In genomic region chr15:60541784-60542617, GRCh38 we compare ENCODE assay signal across 16 cellular contexts.
DNase-seq lines count a peak whose midpoint lies in the region; ATAC-seq and TF ChIP-seq lines count a peak whose summit lies in the region.
"Had no signal": no experiment of that assay in that cellular context is flagged by ENCODE, and none has a peak within 500 bp of the region (broad histone marks: within the 10 kb centered on the region; RNA-seq: fewer than 3 reads in every experiment).

No MANE protein-coding gene starts in this region.

- CTCF ChIA-PET in CD8-positive, alpha-beta memory T cell (lab: Charles Lee) = interaction anchor here (1.0 to 3.4 kb wide), 8 partner anchors 12 to 51 kb away, joined by 3 to 18 read pairs (median 4); no protein-coding TSS in a partner anchor

- H3K9me3 Mint-ChIP-seq in CD8-positive, alpha-beta memory T cell = no peaks in the 10 kb centered on the region
- no peaks in the 10 kb centered on the region for H3K9me3 Mint-ChIP-seq in effector memory CD8-positive, alpha-beta T cell
- H3K9me3 Mint-ChIP-seq in natural killer cell = no peaks in the 10 kb centered on the region
- H3K9me3 Mint-ChIP-seq: GM23338 had no signal

- peaks cover 94% of the 10 kb centered on the region for H3K4me1 ChIP-seq in CD8-positive, alpha-beta memory T cell (ENCODE audit: insufficient read depth, low read length)
- peaks cover 0 to 11% (median 5%) of the 10 kb centered on the region in 4 donors for H3K4me1 ChIP-seq in stomach

- peaks cover 98 to 100% (median 100%) of the 10 kb centered on the region in 3 donors for H3K4me1 Mint-ChIP-seq in CD8-positive, alpha-beta memory T cell
- peaks cover 82 to 93% of the 10 kb centered on the region in 2 donors for H3K4me1 Mint-ChIP-seq in effector memory CD8-positive, alpha-beta T cell (ENCODE audit: low read depth in 2 of 2)
- H3K4me1 Mint-ChIP-seq in natural killer cell = peaks cover 98 to 99% of the 10 kb centered on the region in 2 donors

- no peak overlapping the region for H3K4me3 ChIP-seq in CD8-positive, alpha-beta memory T cell (ENCODE audit: low read length)
- no peak overlapping the region for H3K4me3 ChIP-seq in stomach
- H3K4me3 ChIP-seq: GM23338 had no signal

- no peaks in the 10 kb centered on the region for H3K36me3 ChIP-seq in CD8-positive, alpha-beta memory T cell (ENCODE audit: insufficient read depth, low read length)
- H3K36me3 ChIP-seq in KOPT-K1 (ENCODE audit: insufficient read depth, low read length) (no peaks in the 10 kb centered on the region), stomach (no peaks in the 10 kb centered on the region)
- H3K36me3 ChIP-seq: brain microvascular endothelial cell, WERI-Rb-1 had no signal

- H3K27ac Mint-ChIP-seq in CD8-positive, alpha-beta memory T cell = peak overlapping the region; percentile 66 to 99 (median 93)
- peak overlapping the region; percentile 98 to 99 for H3K27ac Mint-ChIP-seq in effector memory CD8-positive, alpha-beta T cell
- H3K27ac Mint-ChIP-seq in natural killer cell = peak overlapping the region; percentile 93 to 95
- H3K27ac Mint-ChIP-seq: GM23338 had no signal

- DNase-seq in CD8-positive, alpha-beta memory T cell = no peak
- no peak for DNase-seq in effector memory CD8-positive, alpha-beta T cell
- DNase-seq in natural killer cell (no peak), NCI-H146 (lab: John Stamatoyannopoulos, UW) (no peak), GOT3 (lab: John Stamatoyannopoulos, UW) (no peak), stomach (no peak)
- DNase-seq: brain microvascular endothelial cell; effector CD8-positive, alpha-beta T cell; islet precursor cell; SK-N-SH; stimulated activated naive CD4-positive, alpha-beta T cell treated with Interleukin-2 at 50 U/mL for 16 hours; WERI-Rb-1 had no signal

- peaks cover 3 to 46% (median 12%) of the 10 kb centered on the region in 3 donors for H3K36me3 Mint-ChIP-seq in CD8-positive, alpha-beta memory T cell
- peaks cover 72% of the 10 kb centered on the region for H3K36me3 Mint-ChIP-seq in effector memory CD8-positive, alpha-beta T cell (ENCODE audit: insufficient read depth)
- no peaks in the 10 kb centered on the region for H3K36me3 Mint-ChIP-seq in natural killer cell

- intact Hi-C loops in natural killer cell (cut with micrococcal nuclease) (loop anchor here (2.0 to 10.0 kb wide), 2 partner anchors 123 to 303 kb away; no protein-coding TSS in a partner anchor), stomach (cut with DNase I; ENCODE audit: low total_unique reads) (no loop called here)

- H3K9me3 ChIP-seq in CD8-positive, alpha-beta memory T cell (ENCODE audit: low read length) = no peaks in the 10 kb centered on the region
- no peaks in the 10 kb centered on the region for H3K9me3 ChIP-seq in KOPT-K1 (ENCODE audit: insufficient read depth, low read length, poor library complexity, severe bottlenecking)
- H3K9me3 ChIP-seq in stomach = no peaks in the 10 kb centered on the region
- H3K9me3 ChIP-seq: SK-N-SH had no signal

- H3K27me3 ChIP-seq in CD8-positive, alpha-beta memory T cell (ENCODE audit: insufficient read depth, low read length, poor library complexity, severe bottlenecking) = no peaks in the 10 kb centered on the region
- H3K27me3 ChIP-seq in stomach = no peaks in the 10 kb centered on the region
- H3K27me3 ChIP-seq: brain microvascular endothelial cell had no signal

- peak overlapping the region; percentile 34 to 88 (median 69) for H3K4me3 Mint-ChIP-seq in CD8-positive, alpha-beta memory T cell
- H3K4me3 Mint-ChIP-seq in effector memory CD8-positive, alpha-beta T cell = peak overlapping the region; percentile 71 to 77
- peak overlapping the region; percentile 79 for H3K4me3 Mint-ChIP-seq in natural killer cell
- H3K4me3 Mint-ChIP-seq: GM23338 had no signal

- TF ChIP-seq CTCF in natural killer cell (IDR thresholded peaks at IDR 0.05) (no peak), stomach (IDR thresholded peaks at IDR 0.05) (no peak)

- no peak for TF ChIP-seq POLR2A in stomach (IDR thresholded peaks at IDR 0.05)

- no peak overlapping the region for H3K27ac ChIP-seq in CD8-positive, alpha-beta memory T cell (ENCODE audit: low read depth, low read length)
- peak overlapping the region; percentile 65 for H3K27ac ChIP-seq in KOPT-K1 (ENCODE audit: low read depth, low read length, poor library complexity, severe bottlenecking)
- H3K27ac ChIP-seq in stomach = no peak overlapping the region
- H3K27ac ChIP-seq: brain microvascular endothelial cell, C4-2B, HL-60, WERI-Rb-1 had no signal

- POLR2A ChIA-PET in CD8-positive, alpha-beta memory T cell (lab: Charles Lee) = interaction anchor here (0.9 to 2.6 kb wide), 3 partner anchors 9 to 41 kb away, joined by 3 to 10 read pairs (median 3); no protein-coding TSS in a partner anchor

- peak; percentile 24 for ATAC-seq in effector memory CD8-positive, alpha-beta T cell (replicated peaks)
- peak; percentile 54 to 70 (median 69) for ATAC-seq in natural killer cell
- ATAC-seq: GM23338 had no signal

- H3K27me3 Mint-ChIP-seq in CD8-positive, alpha-beta memory T cell = no peaks in the 10 kb centered on the region
- H3K27me3 Mint-ChIP-seq in effector memory CD8-positive, alpha-beta T cell = no peaks in the 10 kb centered on the region
- no peaks in the 10 kb centered on the region for H3K27me3 Mint-ChIP-seq in natural killer cell (ENCODE audit: low read depth in 2 of 2)

- WGBS in stomach, 5 donors = 84 to 92% (median 88%) methylated on average over 13 of the region's 13 CpGs

- no peak for TF ChIP-seq EP300 in stomach (IDR thresholded peaks at IDR 0.05)
